ENCODE assay signal across 15 cellular contexts in genomic region chr11:61714316-61714715, GRCh38. TPM values are rescaled to one million over a fixed set of nuclear protein-coding genes. Genes with fewer than 3 reads are reported as not detected.
DNase-seq lines count a peak whose midpoint lies in the region; ATAC-seq lines count a peak whose summit lies in the region.
"Had no signal": no experiment of that assay in that cellular context is flagged by ENCODE, and none has a peak within 500 bp of the region (broad histone marks: within the 10 kb centered on the region; RNA-seq: fewer than 3 reads in every experiment).

No MANE protein-coding gene starts in this region.

- intact Hi-C loops in dendritic cell treated with granulocyte-macrophage colony-stimulating factor and Interleukin-4, amounts not matched to agents 40 ng/mL and 50 ng/mL, for 4 days (cut with micrococcal nuclease) = no loop called here
- intact Hi-C loops in left ventricle myocardium superior (cut with micrococcal nuclease) = no loop called here

- no peak overlapping the region for H3K4me3 Mint-ChIP-seq in dendritic cell treated with granulocyte-macrophage colony-stimulating factor and Interleukin-4, amounts not matched to agents 40 ng/mL and 50 ng/mL, for 4 days
- H3K4me3 Mint-ChIP-seq: CD4-positive, alpha-beta memory T cell had no signal

- H3K4me3 ChIP-seq in neuronal stem cell (ENCODE audit: low read length in 2 of 2) = no peak overlapping the region

- WGBS in neuronal stem cell (ENCODE audit: extremely low coverage in 2 of 2, insufficient read length in 2 of 2, insufficient replicate concordance in 1 of 2), 2 donors = no CpG with 5 or more reads among the region's 6 CpGs

- no peaks in the 10 kb centered on the region for H3K27me3 Mint-ChIP-seq in dendritic cell treated with granulocyte-macrophage colony-stimulating factor and Interleukin-4, amounts not matched to agents 40 ng/mL and 50 ng/mL, for 4 days
- H3K27me3 Mint-ChIP-seq: CD4-positive, alpha-beta memory T cell had no signal

- no peaks in the 10 kb centered on the region for H3K27me3 ChIP-seq in neuronal stem cell (ENCODE audit: control insufficient read depth in 3 of 3, insufficient read depth in 3 of 3, low read depth in 1 of 3, low read length in 3 of 3)

- no peak overlapping the region for H3K4me2 ChIP-seq in neuronal stem cell (ENCODE audit: insufficient read depth, low read length, poor library complexity, severe bottlenecking)

- no peak overlapping the region for H2BK120ac ChIP-seq in neuronal stem cell (ENCODE audit: low read depth, low read length)

- H3K36me3 ChIP-seq in neuronal stem cell (replicated peaks in 1 of 2; ENCODE audit: control insufficient read depth in 2 of 2, insufficient read depth in 2 of 2, low read length in 2 of 2) = no peaks in the 10 kb centered on the region

- H3K14ac ChIP-seq in neuronal stem cell (ENCODE audit: low read length) = no peak overlapping the region

- H3K27ac ChIP-seq in neuronal stem cell (replicated peaks; ENCODE audit: low read length) = no peak overlapping the region
- H3K27ac ChIP-seq: C4-2B had no signal

- peaks cover 45% of the 10 kb centered on the region for H3K36me3 Mint-ChIP-seq in dendritic cell treated with granulocyte-macrophage colony-stimulating factor and Interleukin-4, amounts not matched to agents 40 ng/mL and 50 ng/mL, for 4 days (ENCODE audit: low read depth)
- H3K36me3 Mint-ChIP-seq: CD4-positive, alpha-beta memory T cell had no signal

- no peaks in the 10 kb centered on the region for H3K79me1 ChIP-seq in neuronal stem cell (ENCODE audit: low read depth, low read length)

- no peak overlapping the region for H3K9ac ChIP-seq in neuronal stem cell (ENCODE audit: low read depth, low read length, poor library complexity)

- no peak overlapping the region for H2BK15ac ChIP-seq in neuronal stem cell (ENCODE audit: low read length)

- peaks cover 96% of the 10 kb centered on the region for H3K4me1 Mint-ChIP-seq in dendritic cell treated with granulocyte-macrophage colony-stimulating factor and Interleukin-4, amounts not matched to agents 40 ng/mL and 50 ng/mL, for 4 days (ENCODE audit: low read depth)

- peaks cover 26 to 41% of the 10 kb centered on the region in 2 donors for H3K4me1 ChIP-seq in neuronal stem cell (ENCODE audit: control insufficient read depth in 2 of 2, insufficient read depth in 1 of 2, low read depth in 1 of 2, low read length in 2 of 2)

- no peak overlapping the region for H3K23ac ChIP-seq in neuronal stem cell (ENCODE audit: low read depth, low read length, poor library complexity)

- H3K18ac ChIP-seq in neuronal stem cell (ENCODE audit: low read length) = no peak overlapping the region

- H3K27ac Mint-ChIP-seq in dendritic cell treated with granulocyte-macrophage colony-stimulating factor and Interleukin-4, amounts not matched to agents 40 ng/mL and 50 ng/mL, for 4 days = peak overlapping the region; percentile 91
- H3K27ac Mint-ChIP-seq: CD4-positive, alpha-beta memory T cell had no signal

- ATAC-seq in left ventricle myocardium superior = no peak

- no peak overlapping the region for H2AFZ ChIP-seq in neuronal stem cell (ENCODE audit: low read length)

- no peak overlapping the region for H3K4ac ChIP-seq in neuronal stem cell (ENCODE audit: low read length)

- no peaks in the 10 kb centered on the region for H3K9me3 Mint-ChIP-seq in dendritic cell treated with granulocyte-macrophage colony-stimulating factor and Interleukin-4, amounts not matched to agents 40 ng/mL and 50 ng/mL, for 4 days
- H3K9me3 Mint-ChIP-seq: CD4-positive, alpha-beta memory T cell had no signal

- no peaks in the 10 kb centered on the region for H3K9me3 ChIP-seq in neuronal stem cell (replicated peaks in 1 of 2; ENCODE audit: control insufficient read depth in 2 of 2, insufficient read depth in 1 of 2, low read depth in 1 of 2, low read length in 2 of 2)

- H4K91ac ChIP-seq in neuronal stem cell (ENCODE audit: low read depth, low read length, poor library complexity) = no peak overlapping the region

- H2BK12ac ChIP-seq in neuronal stem cell (ENCODE audit: low read length) = no peak overlapping the region

- no peak overlapping the region for H4K8ac ChIP-seq in neuronal stem cell (ENCODE audit: low read depth, low read length)

- H2BK5ac ChIP-seq in neuronal stem cell (ENCODE audit: low read length) = no peak overlapping the region

- H2AK5ac ChIP-seq in neuronal stem cell (ENCODE audit: low read depth, low read length) = peak overlapping the region; percentile 3

- DNase-seq in NCI-H510A treated with DMSO at 0.1 percent for 48 hours (lab: John Stamatoyannopoulos, UW) (peak; percentile 28), NCI-H510A (lab: John Stamatoyannopoulos, UW) (no peak), NCI-H69 (lab: John Stamatoyannopoulos, UW) (peak; percentile 23), neuronal stem cell (ENCODE audit: low spot score) (no peak), HUDEP-2 (lab: John Stamatoyannopoulos, UW; ENCODE audit: unreplicated experiment in 76 of 76) (no peak), left ventricle myocardium superior (no peak), NCI-H345 treated with DMSO at 0.1 percent for 48 hours (lab: John Stamatoyannopoulos, UW; ENCODE audit: unreplicated experiment) (no peak)
- DNase-seq: 8988T; CD4-positive, alpha-beta memory T cell; DMS153; DMS79 treated with DMSO at 0.1 percent for 48 hours; EL; HCEC 1CT had no signal

RNA-seq across cellular contexts. Expression of gene DAGLA, which starts 34.1 kb away (rescaled TPM):
- polyA plus RNA-seq in neuronal stem cell (2013, experiment 1 of 2) = 3.7 TPM
- polyA plus RNA-seq in neuronal stem cell (2013, experiment 2 of 2) = 3.5 TPM
- 5.5 TPM for total RNA-seq in left ventricle myocardium superior

RNA-seq across cellular contexts. Expression of gene MYRF, which starts 38.1 kb away (rescaled TPM):
- polyA plus RNA-seq in neuronal stem cell (2013, experiment 1 of 2) = 5.7 TPM
- polyA plus RNA-seq in neuronal stem cell (2013, experiment 2 of 2) = 6.0 TPM
- total RNA-seq in left ventricle myocardium superior = 2.1 TPM

Comparison
In these comparisons a context has a peak if more than half of its experiments do, and no peak if none do; other contexts are left out.
1. DNase-seq: peak in NCI-H510A treated with DMSO at 0.1 percent for 48 hours (single experiment) and NCI-H69 (single experiment); none in NCI-H510A (single experiment), neuronal stem cell (single experiment), HUDEP-2 (0 of 76), left ventricle myocardium superior (single experiment) and NCI-H345 treated with DMSO at 0.1 percent for 48 hours (single experiment).